27 cellular contexts compared by ENCODE assay signal in genomic region chr10:107083388-107084009, GRCh38.
"Had no signal": no experiment of that assay in that cellular context is flagged by ENCODE, and none has a peak within 500 bp of the region (broad histone marks: within the 10 kb centered on the region; RNA-seq: fewer than 3 reads in every experiment).

No MANE protein-coding gene starts in this region.

- H3K27me3 ChIP-seq: pancreas, stomach, testis, thyroid gland, transverse colon, upper lobe of right lung had no signal

- H3K27me3 Mint-ChIP-seq: naive thymus-derived CD4-positive, alpha-beta T cell; stimulated activated naive B cell treated with anti-CD40 and anti-IgM and Interleukin-4, amounts not matched to agents 10 μg/mL and 1 μg/mL and 100 μg/mL, for 72 hours had no signal

- H3K9me3 Mint-ChIP-seq: immature natural killer cell; natural killer cell treated with Interleukin-12 subunit alpha and Interleukin-12 subunit beta and Interleukin-15 and Interleukin-18, amount 100 ng/mL, for 72 hours had no signal

- H3K36me3 Mint-ChIP-seq: immature natural killer cell; naive thymus-derived CD4-positive, alpha-beta T cell; natural killer cell treated with Interleukin-12 subunit alpha and Interleukin-12 subunit beta and Interleukin-15 and Interleukin-18, amount 100 ng/mL, for 72 hours; stimulated activated naive B cell treated with anti-CD40 and anti-IgM and Interleukin-4, amounts not matched to agents 10 μg/mL and 1 μg/mL and 100 μg/mL, for 72 hours had no signal

- H3K27ac Mint-ChIP-seq: immature natural killer cell; naive thymus-derived CD4-positive, alpha-beta T cell; natural killer cell treated with Interleukin-12 subunit alpha and Interleukin-12 subunit beta and Interleukin-15 and Interleukin-18, amount 100 ng/mL, for 72 hours; stimulated activated naive B cell treated with anti-CD40 and anti-IgM and Interleukin-4, amounts not matched to agents 10 μg/mL and 1 μg/mL and 100 μg/mL, for 72 hours had no signal

- H3K4me3 Mint-ChIP-seq: immature natural killer cell; naive thymus-derived CD4-positive, alpha-beta T cell; natural killer cell treated with Interleukin-12 subunit alpha and Interleukin-12 subunit beta and Interleukin-15 and Interleukin-18, amount 100 ng/mL, for 72 hours; stimulated activated naive B cell treated with anti-CD40 and anti-IgM and Interleukin-4, amounts not matched to agents 10 μg/mL and 1 μg/mL and 100 μg/mL, for 72 hours had no signal

- H3K9me3 ChIP-seq: left ventricle myocardium inferior, mucosa of descending colon, pancreas, prostate gland, stomach, testis, thyroid gland, transverse colon, upper lobe of right lung had no signal

- H3K4me1 Mint-ChIP-seq: stimulated activated naive B cell treated with anti-CD40 and anti-IgM and Interleukin-4, amounts not matched to agents 10 μg/mL and 1 μg/mL and 100 μg/mL, for 72 hours had no signal

- ATAC-seq: mucosa of descending colon; naive thymus-derived CD4-positive, alpha-beta T cell; natural killer cell treated with Interleukin-12 subunit alpha and Interleukin-12 subunit beta and Interleukin-15 and Interleukin-18, amount 100 ng/mL, for 72 hours; pancreas; right cardiac atrium; sciatic nerve; stimulated activated naive B cell treated with anti-CD40 and anti-IgM and Interleukin-4, amounts not matched to agents 10 μg/mL and 1 μg/mL and 100 μg/mL, for 72 hours; stimulated activated naive CD8-positive, alpha-beta T cell treated with anti-CD3 and anti-CD28 coated beads, Interleukin-15, Interleukin-2, amounts not matched to agents 100 U/mL and 50 U/mL, for 24 hours; upper lobe of right lung had no signal

- H3K4me1 ChIP-seq: left ventricle myocardium inferior, pancreas, prostate gland, transverse colon, upper lobe of right lung had no signal

- H3K27ac ChIP-seq: left ventricle myocardium inferior, pancreas, prostate gland, skin epidermis, stomach, testis, thyroid gland, transverse colon, upper lobe of right lung had no signal

- H3K36me3 ChIP-seq: left ventricle myocardium inferior, pancreas, prostate gland, stomach, thyroid gland, transverse colon, upper lobe of right lung had no signal

- DNase-seq: hippocampal formation; immature natural killer cell; left ventricle myocardium inferior; midbrain; mucosa of descending colon; naive thymus-derived CD4-positive, alpha-beta T cell; nucleus accumbens; pancreas; posterior cingulate gyrus; retina; right cardiac atrium; stimulated activated CD4-positive, alpha-beta T cell treated with anti-CD3 and anti-CD28 coated beads, Interleukin-12 subunit alpha, Interleukin-12 subunit beta, amount 100 ng/mL, for 4 hours; stimulated activated CD4-positive, alpha-beta T cell treated with anti-CD3 and anti-CD28 coated beads, Interleukin-15, amount 100 ng/mL, for 24 hours; stimulated activated CD4-positive, alpha-beta T cell treated with anti-CD3 and anti-CD28 coated beads, Interleukin-2, amount 100 ng/mL, for 24 hours; stimulated activated CD4-positive, alpha-beta T cell treated with anti-CD3 and anti-CD28 coated beads, Interleukin-4, amount 100 ng/mL, for 1 hour; stimulated activated naive B cell treated with anti-CD40 and anti-IgM and Interleukin-4, amounts not matched to agents 10 μg/mL and 1 μg/mL and 100 μg/mL, for 72 hours; stimulated activated naive CD8-positive, alpha-beta T cell treated with anti-CD3 and anti-CD28 coated beads, Interleukin-15, Interleukin-2, amounts not matched to agents 100 U/mL and 50 U/mL, for 24 hours; stomach; testis; thyroid gland; transverse colon; upper lobe of right lung had no signal

- H3K4me3 ChIP-seq: left ventricle myocardium inferior, lung, mucosa of descending colon, pancreas, prostate gland, skin epidermis, stomach, testis, thyroid gland, transverse colon, upper lobe of right lung had no signal
